ENCODE assay signal across 8 cellular contexts in genomic region chr6:137218473-137218916, GRCh38. TPM values are rescaled to one million over a fixed set of nuclear protein-coding genes. Genes with fewer than 3 reads are reported as not detected.
A peak's percentile ranks its signal among the peaks of the same experiment; 100 is the strongest.
DNase-seq lines count a peak whose midpoint lies in the region; ATAC-seq and TF ChIP-seq lines count a peak whose summit lies in the region.

No MANE protein-coding gene starts in this region.

- H3K9ac ChIP-seq in parathyroid adenoma, result peak overlapping the region; percentile 96

- H3K4me3 Mint-ChIP-seq in activated naive CD8-positive, alpha-beta T cell, result peak overlapping the region; percentile 99

- H3K79me2 ChIP-seq in ACC112 (ENCODE audit: control insufficient read depth, insufficient read depth, low read length, unreplicated experiment) (peaks cover 55% of the 10 kb centered on the region), PC-9 (ENCODE audit: low read depth) (peaks cover 55% of the 10 kb centered on the region), parathyroid adenoma (peaks cover 52% of the 10 kb centered on the region)

- TF ChIP-seq CTCF in PC-9 (conservative IDR thresholded peaks at IDR 0.05), result no peak
- no peak for TF ChIP-seq CTCF in parathyroid adenoma (IDR thresholded peaks at IDR 0.05)

- H3F3A ChIP-seq in PC-9 (ENCODE audit: insufficient read depth, low read depth), result peaks cover 30% of the 10 kb centered on the region; the same call in 1 of the 2 replicates

- peaks cover 23% of the 10 kb centered on the region; the same call in 1 of the 2 replicates for H4K20me1 ChIP-seq in PC-9 (ENCODE audit: insufficient read depth)

- no peaks in the 10 kb centered on the region for H3K27me3 Mint-ChIP-seq in activated naive CD8-positive, alpha-beta T cell

- no peaks in the 10 kb centered on the region for H3K27me3 ChIP-seq in ACC112 (ENCODE audit: insufficient read depth, low read length)
- H3K27me3 ChIP-seq in PC-9 (ENCODE audit: insufficient read depth, low read depth), result no peaks in the 10 kb centered on the region
- H3K27me3 ChIP-seq in parathyroid adenoma (ENCODE audit: control insufficient read depth, insufficient read depth, low read length), result no peaks in the 10 kb centered on the region

- H3K4me1 Mint-ChIP-seq in activated naive CD8-positive, alpha-beta T cell (ENCODE audit: low read depth), result peaks cover 51% of the 10 kb centered on the region

- H3K4me3 ChIP-seq in ACC112 (ENCODE audit: low read depth, low read length) (peak overlapping the region; percentile 97), PC-9 (peak overlapping the region; percentile 88), parathyroid adenoma (ENCODE audit: low read depth, low read length) (peak overlapping the region; percentile 97)

- H3K4me2 ChIP-seq in PC-9, result peak overlapping the region; percentile 91
- peak overlapping the region; percentile 67 for H3K4me2 ChIP-seq in parathyroid adenoma (ENCODE audit: low read length)

- CTCF ChIA-PET in PC-9 (lab: Charles Lee), result no interaction called here

- no peaks in the 10 kb centered on the region for H3K9me2 ChIP-seq in PC-9 (ENCODE audit: insufficient read depth)

- peak overlapping the region; percentile 97 for H2AFZ ChIP-seq in ACC112 (ENCODE audit: low read length, unreplicated experiment)
- H2AFZ ChIP-seq in PC-9, result peak overlapping the region; percentile 82
- H2AFZ ChIP-seq in parathyroid adenoma, result peak overlapping the region; percentile 98

- no TSS peak for BruUV-seq in PC-9 (replicated peaks; lab: Mats Ljungman, UMichigan)

- H3K36me3 ChIP-seq in ACC112 (ENCODE audit: insufficient read depth, low read length) (no peaks in the 10 kb centered on the region), PC-9 (ENCODE audit: low read depth) (peaks cover 24% of the 10 kb centered on the region; the same call in 1 of the 2 replicates), parathyroid adenoma (ENCODE audit: control insufficient read depth, insufficient read depth, low read length) (no peaks in the 10 kb centered on the region)

- POLR2A ChIA-PET in PC-9 (lab: Charles Lee; ENCODE audit: unreplicated experiment), result no interaction called here

- H3K4me1 ChIP-seq in ACC112 (ENCODE audit: control insufficient read depth, insufficient read depth, low read length, unreplicated experiment), result peaks cover 40% of the 10 kb centered on the region
- H3K4me1 ChIP-seq in PC-9 (replicated peaks; ENCODE audit: insufficient read depth), result peaks cover 49% of the 10 kb centered on the region
- H3K4me1 ChIP-seq in parathyroid adenoma, result peaks cover 21% of the 10 kb centered on the region

- H3K9me3 Mint-ChIP-seq in activated naive CD8-positive, alpha-beta T cell (ENCODE audit: low read depth), result no peaks in the 10 kb centered on the region

- peak overlapping the region; percentile 67 for H3K27ac ChIP-seq in ACC112 (ENCODE audit: low read depth, low read length)
- H3K27ac ChIP-seq in PC-9, result peak overlapping the region; percentile 90
- peak overlapping the region; percentile 95 for H3K27ac ChIP-seq in parathyroid adenoma

- peaks cover 2% of the 10 kb centered on the region for H3K36me3 Mint-ChIP-seq in activated naive CD8-positive, alpha-beta T cell

- no peaks in the 10 kb centered on the region for H3K9me3 ChIP-seq in PC-9 (ENCODE audit: insufficient read depth, low read depth)
- no peaks in the 10 kb centered on the region for H3K9me3 ChIP-seq in parathyroid adenoma (ENCODE audit: control insufficient read depth, low read length)

- DNase-seq in PC-9, result peak; percentile 31 to 96
- DNase-seq in head of caudate nucleus, result peak in 22 of 42 donors; percentile 24 to 66 (median 38)

- H3K27ac Mint-ChIP-seq in activated naive CD8-positive, alpha-beta T cell, result peak overlapping the region; percentile 98

- intact Hi-C loops in PC-9 (cut with micrococcal nuclease; ENCODE audit: unreplicated experiment) (loop anchor here (2.0 kb wide), 1 partner anchor 18 kb away; no protein-coding TSS in a partner anchor), head of caudate nucleus (cut with DNase I) (no loop called here)

- ATAC-seq in GM18502 (IDR thresholded peaks at IDR 0.05; ENCODE audit: poor library complexity, unreplicated experiment) (peak; percentile 43), HG03066 (IDR thresholded peaks at IDR 0.05; ENCODE audit: low read depth, unreplicated experiment) (peak; percentile 38), HG02840 (IDR thresholded peaks at IDR 0.05; ENCODE audit: low FRiP score, unreplicated experiment) (no peak)

RNA-seq across cellular contexts. Expression of gene IFNGR1, which starts 0.7 kb away (rescaled TPM):
- 17.9 and 19.5 TPM in 2 replicates for total RNA-seq in PC-9 (2021)

RNA-seq across cellular contexts. Expression of gene IL22RA2, which starts 45.1 kb away (rescaled TPM):
- not detected in 2 replicates for total RNA-seq in PC-9 (2021)
